17 cellular contexts compared by ENCODE assay signal in the genomic region with DNA sequence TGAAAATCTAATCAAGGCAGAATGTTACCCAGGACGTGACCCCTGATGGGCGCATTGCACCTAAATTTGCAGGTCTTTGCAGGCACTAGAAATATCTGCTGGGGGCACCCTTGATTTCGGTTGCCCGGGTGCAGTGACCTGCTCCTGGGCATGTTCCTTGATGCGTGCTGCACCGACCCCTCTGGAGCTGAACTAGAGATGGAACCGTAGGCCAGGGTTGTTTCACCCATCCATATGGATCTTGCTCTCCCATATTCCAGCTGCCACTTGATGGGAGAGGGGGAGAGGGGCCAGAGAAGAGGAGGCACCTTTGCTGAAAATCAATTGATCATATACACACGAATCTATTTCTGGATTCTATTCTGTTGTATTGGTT. TPM values are rescaled to one million over a fixed set of nuclear protein-coding genes. Genes with fewer than 3 reads are reported as not detected.
DNase-seq lines count a peak whose midpoint lies in the region; ATAC-seq and TF ChIP-seq lines count a peak whose summit lies in the region.
"Had no signal": no experiment of that assay in that cellular context is flagged by ENCODE, and none has a peak within 500 bp of the region (broad histone marks: within the 10 kb centered on the region; RNA-seq: fewer than 3 reads in every experiment).

No MANE protein-coding gene starts in this region.

- H3K36me3 ChIP-seq in ovary (no peaks in the 10 kb centered on the region), aorta (ENCODE audit: control insufficient read depth in 1 of 2, insufficient read depth in 2 of 2, low read length in 1 of 2) (no peaks in the 10 kb centered on the region)

- intact Hi-C loops in ovary (cut with DNase I) = no loop called here
- intact Hi-C loops in aorta (cut with DNase I) = no loop called here

- H3K4me3 Mint-ChIP-seq in activated naive CD8-positive, alpha-beta T cell treated with anti-CD3 and anti-CD28 coated beads, Interleukin-2, amount 10 ng/mL, durations not matched to agents 7 days and 5 days = no peak overlapping the region
- no peak overlapping the region for H3K4me3 Mint-ChIP-seq in activated naive CD8-positive, alpha-beta T cell treated with anti-CD3 and anti-CD28 coated beads, Interleukin-2, amount 50 U/mL, for 24 hours
- no peak overlapping the region for H3K4me3 Mint-ChIP-seq in glutamatergic neuron (ENCODE audit: unreplicated experiment)
- H3K4me3 Mint-ChIP-seq: CD4-positive, alpha-beta T cell; GM23338 had no signal

- H3K4me3 ChIP-seq in ovary (no peak overlapping the region), aorta (ENCODE audit: low read length in 2 of 2) (no peak overlapping the region)
- H3K4me3 ChIP-seq: GM12878, GM23338 had no signal

- WGBS in ovary, 3 donors = 78 to 90% (median 80%) methylated on average over 8 of the region's 8 CpGs
- WGBS in aorta, 2 donors = 83 to 87% methylated on average over 8 of the region's 8 CpGs

- TF ChIP-seq EP300 in ovary (IDR thresholded peaks at IDR 0.05) = no peak

- H3K27me3 ChIP-seq in ovary = no peaks in the 10 kb centered on the region
- no peaks in the 10 kb centered on the region for H3K27me3 ChIP-seq in aorta (ENCODE audit: control insufficient read depth in 1 of 2, insufficient read depth in 2 of 2, low read length in 1 of 2)

- DNase-seq in activated naive CD8-positive, alpha-beta T cell treated with anti-CD3 and anti-CD28 coated beads, Interleukin-2, amount 10 ng/mL, durations not matched to agents 7 days and 5 days = peak; percentile 7
- no peak for DNase-seq in activated naive CD8-positive, alpha-beta T cell treated with anti-CD3 and anti-CD28 coated beads, Interleukin-2, amount 50 U/mL, for 24 hours
- peak; percentile 3 for DNase-seq in glutamatergic neuron
- DNase-seq in ovary = peak in 3 of 5 donors; percentile 12 to 25 (median 13)
- peak; percentile 20 to 21 for DNase-seq in aorta
- no peak for DNase-seq in HUDEP-2 (lab: John Stamatoyannopoulos, UW; ENCODE audit: unreplicated experiment in 76 of 76)
- no peak for DNase-seq in hepatic stellate cell (ENCODE audit: low spot score)
- DNase-seq: 8988T; C1 segment of cervical spinal cord; Calu3; CD4-positive, alpha-beta T cell; DMS 273 treated with DMSO at 0.1 percent for 48 hours; DMS79; H7 had no signal

- no peak for TF ChIP-seq POLR2A in ovary (IDR thresholded peaks at IDR 0.05)

- ATAC-seq in activated naive CD8-positive, alpha-beta T cell treated with anti-CD3 and anti-CD28 coated beads, Interleukin-2, amount 10 ng/mL, durations not matched to agents 7 days and 5 days (ENCODE audit: low read depth) = no peak
- no peak for ATAC-seq in activated naive CD8-positive, alpha-beta T cell treated with anti-CD3 and anti-CD28 coated beads, Interleukin-2, amount 50 U/mL, for 24 hours
- ATAC-seq in aorta (ENCODE audit: low FRiP score) = no peak
- ATAC-seq: GM12878, GM23338 had no signal

- TF ChIP-seq CTCF in glutamatergic neuron (IDR thresholded peaks at IDR 0.05; ENCODE audit: partially characterized antibody, unreplicated experiment) (no peak), ovary (IDR thresholded peaks at IDR 0.05) (no peak)

- peaks cover 33% of the 10 kb centered on the region for H3K27me3 Mint-ChIP-seq in activated naive CD8-positive, alpha-beta T cell treated with anti-CD3 and anti-CD28 coated beads, Interleukin-2, amount 10 ng/mL, durations not matched to agents 7 days and 5 days
- peaks cover 16% of the 10 kb centered on the region for H3K27me3 Mint-ChIP-seq in activated naive CD8-positive, alpha-beta T cell treated with anti-CD3 and anti-CD28 coated beads, Interleukin-2, amount 50 U/mL, for 24 hours
- H3K27me3 Mint-ChIP-seq in glutamatergic neuron (ENCODE audit: unreplicated experiment) = peaks cover 9% of the 10 kb centered on the region

- H3K36me3 Mint-ChIP-seq in activated naive CD8-positive, alpha-beta T cell treated with anti-CD3 and anti-CD28 coated beads, Interleukin-2, amount 10 ng/mL, durations not matched to agents 7 days and 5 days = no peaks in the 10 kb centered on the region
- peaks cover 5% of the 10 kb centered on the region for H3K36me3 Mint-ChIP-seq in activated naive CD8-positive, alpha-beta T cell treated with anti-CD3 and anti-CD28 coated beads, Interleukin-2, amount 50 U/mL, for 24 hours (ENCODE audit: low read depth)
- peaks cover 6% of the 10 kb centered on the region for H3K36me3 Mint-ChIP-seq in glutamatergic neuron (ENCODE audit: unreplicated experiment)

- no peak overlapping the region for H3K27ac Mint-ChIP-seq in activated naive CD8-positive, alpha-beta T cell treated with anti-CD3 and anti-CD28 coated beads, Interleukin-2, amount 10 ng/mL, durations not matched to agents 7 days and 5 days
- H3K27ac Mint-ChIP-seq in activated naive CD8-positive, alpha-beta T cell treated with anti-CD3 and anti-CD28 coated beads, Interleukin-2, amount 50 U/mL, for 24 hours = no peak overlapping the region
- H3K27ac Mint-ChIP-seq in glutamatergic neuron (ENCODE audit: unreplicated experiment) = no peak overlapping the region
- H3K27ac Mint-ChIP-seq: CD4-positive, alpha-beta T cell; GM23338 had no signal

- H3K27ac ChIP-seq in ovary (no peak overlapping the region), aorta (ENCODE audit: low read depth in 1 of 2, low read length in 2 of 2) (no peak overlapping the region)
- H3K27ac ChIP-seq: HL-60 had no signal

- no peaks in the 10 kb centered on the region for H3K9me3 ChIP-seq in ovary
- no peaks in the 10 kb centered on the region for H3K9me3 ChIP-seq in aorta (ENCODE audit: control insufficient read depth, low read length)

- peaks cover 6% of the 10 kb centered on the region for H3K9me3 Mint-ChIP-seq in activated naive CD8-positive, alpha-beta T cell treated with anti-CD3 and anti-CD28 coated beads, Interleukin-2, amount 10 ng/mL, durations not matched to agents 7 days and 5 days
- peaks cover 7% of the 10 kb centered on the region for H3K9me3 Mint-ChIP-seq in activated naive CD8-positive, alpha-beta T cell treated with anti-CD3 and anti-CD28 coated beads, Interleukin-2, amount 50 U/mL, for 24 hours
- peaks cover 9% of the 10 kb centered on the region for H3K9me3 Mint-ChIP-seq in glutamatergic neuron (ENCODE audit: unreplicated experiment)

- no peaks in the 10 kb centered on the region for H3K4me1 ChIP-seq in ovary (ENCODE audit: insufficient read depth)
- H3K4me1 ChIP-seq in aorta (ENCODE audit: control insufficient read depth in 1 of 2, insufficient read depth in 2 of 2, low read length in 2 of 2) = no peaks in the 10 kb centered on the region

- no peaks in the 10 kb centered on the region for H3K4me1 Mint-ChIP-seq in activated naive CD8-positive, alpha-beta T cell treated with anti-CD3 and anti-CD28 coated beads, Interleukin-2, amount 10 ng/mL, durations not matched to agents 7 days and 5 days
- peaks cover 6% of the 10 kb centered on the region for H3K4me1 Mint-ChIP-seq in activated naive CD8-positive, alpha-beta T cell treated with anti-CD3 and anti-CD28 coated beads, Interleukin-2, amount 50 U/mL, for 24 hours
- H3K4me1 Mint-ChIP-seq in glutamatergic neuron (ENCODE audit: low read depth, unreplicated experiment) = peaks cover 5% of the 10 kb centered on the region

- POLR2A ChIA-PET in activated naive CD8-positive, alpha-beta T cell treated with anti-CD3 and anti-CD28 coated beads, Interleukin-2, amount 10 ng/mL, durations not matched to agents 7 days and 5 days (lab: Charles Lee) = no interaction called here

RNA-seq across cellular contexts. Expression of a gene that starts 8.4 kb away (rescaled TPM):
- 10 to 100 TPM; 12.5 to 12.8 TPM for total RNA-seq in activated naive CD8-positive, alpha-beta T cell treated with anti-CD3 and anti-CD28 coated beads, Interleukin-2, amount 10 ng/mL, durations not matched to agents 7 days and 5 days
- total RNA-seq in glutamatergic neuron (ENCODE audit: unreplicated experiment) = 9.5 TPM
- 100 to 1,000 TPM; 141 to 353 (median 270) TPM for total RNA-seq in ovary
- 100 to 1,000 TPM in 1 of 2 donors, 10 to 100 TPM in 1; 11.1 to 201 TPM for polyA plus RNA-seq in ovary
- total RNA-seq in aorta = 100 to 1,000 TPM; 289 to 301 TPM
- polyA plus RNA-seq in aorta = 100 to 1,000 TPM in 1 of 2 donors, 10 to 100 TPM in 1; 97.3 to 963 TPM

Comparison
In these comparisons a context has a peak if more than half of its experiments do, and no peak if none do; other contexts are left out.
1. DNase-seq: peak in activated naive CD8-positive, alpha-beta T cell treated with anti-CD3 and anti-CD28 coated beads, Interleukin-2, amount 10 ng/mL, durations not matched to agents 7 days and 5 days (single experiment), glutamatergic neuron (single experiment), ovary (3 of 5) and aorta (2 of 2); none in activated naive CD8-positive, alpha-beta T cell treated with anti-CD3 and anti-CD28 coated beads, Interleukin-2, amount 50 U/mL, for 24 hours (single experiment), HUDEP-2 (0 of 76) and hepatic stellate cell (single experiment).
2. RNA of a gene that starts 8.4 kb away (total RNA-seq): 289 to 301 TPM in aorta and 141 to 353 TPM in ovary; 12.5 to 12.8 TPM in activated naive CD8-positive, alpha-beta T cell treated with anti-CD3 and anti-CD28 coated beads, Interleukin-2, amount 10 ng/mL, durations not matched to agents 7 days and 5 days and 9.5 TPM in glutamatergic neuron (single experiment); every median in the first group is over 10 times any median in the second.